8 cellular contexts compared by ENCODE assay signal in genomic region chr5:160506006-160507004, GRCh38.
DNase-seq lines count a peak whose midpoint lies in the region; ATAC-seq lines count a peak whose summit lies in the region.

No MANE protein-coding gene starts in this region.

- in situ Hi-C loops in HAP-1 (cut with MboI; ENCODE audit: low sequenced_read_pairs), result no loop called here

- DNase-seq in HAP-1 (ENCODE audit: low spot score in 2 of 2), result peak; percentile 39 to 74
- DNase-seq in NCI-H748 (lab: John Stamatoyannopoulos, UW; ENCODE audit: unreplicated experiment), result peak; percentile 67
- peak; percentile 41 for DNase-seq in activated gamma-delta T cell treated with anti-CD3 and anti-CD28 coated beads, Interleukin-2, amount 50 U/mL, for 16 hours (ENCODE audit: low read depth)
- DNase-seq in iPS-NIHi11 (ENCODE audit: low spot score), result peak; percentile 31
- peak; percentile 59 for DNase-seq in stimulated activated CD8-positive, alpha-beta memory T cell treated with anti-CD3 and anti-CD28 coated beads, Interleukin-12 subunit alpha, Interleukin-12 subunit beta, amount 100 ng/mL, for 1 hour (ENCODE audit: low read depth)
- no peak for DNase-seq in NCI-H226
- no peak for DNase-seq in DMS79 treated with DMSO at 0.1 percent for 48 hours (lab: John Stamatoyannopoulos, UW)

- H3K4me3 ChIP-seq in HAP-1, result no peak overlapping the region

- no peaks in the 10 kb centered on the region for H3K4me1 ChIP-seq in HAP-1

- H3K27me3 ChIP-seq in HAP-1 (ENCODE audit: low read depth), result no peaks in the 10 kb centered on the region

- H3K36me3 ChIP-seq in HAP-1 (replicated peaks), result no peaks in the 10 kb centered on the region

- peak; percentile 85 for ATAC-seq in GM18498 (IDR thresholded peaks at IDR 0.05; ENCODE audit: unreplicated experiment)

- H3K9me3 ChIP-seq in HAP-1, result no peaks in the 10 kb centered on the region

Comparison
In these comparisons a context has a peak if more than half of its experiments do, and no peak if none do; other contexts are left out.
1. DNase-seq: peak in HAP-1 (2 of 2), NCI-H748 (single experiment), activated gamma-delta T cell treated with anti-CD3 and anti-CD28 coated beads, Interleukin-2, amount 50 U/mL, for 16 hours (single experiment), iPS-NIHi11 (single experiment) and stimulated activated CD8-positive, alpha-beta memory T cell treated with anti-CD3 and anti-CD28 coated beads, Interleukin-12 subunit alpha, Interleukin-12 subunit beta, amount 100 ng/mL, for 1 hour (single experiment); none in NCI-H226 (single experiment) and DMS79 treated with DMSO at 0.1 percent for 48 hours (single experiment).